2 cellular contexts compared by ENCODE assay signal in genomic region chr9:19431361-19432171, GRCh38.
A peak's percentile ranks its signal among the peaks of the same experiment; 100 is the strongest.
TF ChIP-seq lines count a peak whose summit lies in the region.

No MANE protein-coding gene starts in this region.

TF ChIP-seq in liver, 16 proteins besides CTCF, POLR2A, EP300 and RAD21:
- TF ChIP-seq NR2F2 (IDR thresholded peaks at IDR 0.05) (peak; percentile 91), TAF1 (conservative IDR thresholded peaks at IDR 0.05) (no peak), EGR1 (IDR thresholded peaks at IDR 0.05; ENCODE audit: low read depth in 2 of 2) (no peak), HNF4G (IDR thresholded peaks at IDR 0.05) (no peak), ZBTB33 (IDR thresholded peaks at IDR 0.05) (no peak), HNF4A (conservative IDR thresholded peaks at IDR 0.05) (no peak), ATF3 (IDR thresholded peaks at IDR 0.05) (no peak), YY1 (IDR thresholded peaks at IDR 0.05) (peak; percentile 16), RXRA (IDR thresholded peaks at IDR 0.05) (peak; percentile 32 to 67), JUND (IDR thresholded peaks at IDR 0.05) (peak in 1 of 2 donors; percentile 8), GABPA (IDR thresholded peaks at IDR 0.05 in 1 of 2, conservative IDR thresholded peaks at IDR 0.05 in 1 of 2) (peak in 1 of 2 donors; percentile 18), REST (IDR thresholded peaks at IDR 0.05) (peak; percentile 65), SP1 (IDR thresholded peaks at IDR 0.05) (no peak), FOXA1 (IDR thresholded peaks at IDR 0.05) (no peak), FOXA2 (IDR thresholded peaks at IDR 0.05) (no peak), MAX (IDR thresholded peaks at IDR 0.05) (peak; percentile 38)

TF ChIP-seq in HepG2, 621 proteins besides CTCF, POLR2A, EP300 and RAD21:
- no peak for TF ChIP-seq SRSF4 (IDR thresholded peaks at IDR 0.05; ENCODE audit: low read depth, low read length, poor library complexity, severe bottlenecking)
- TF ChIP-seq SMYD3 (CRISPR knock-in tag; IDR thresholded peaks at IDR 0.05), result no peak
- no peak for TF ChIP-seq ZNF547 (CRISPR knock-in tag; IDR thresholded peaks at IDR 0.05)
- no peak for TF ChIP-seq USF2 (IDR thresholded peaks at IDR 0.05; ENCODE audit: low read depth, low read length)
- TF ChIP-seq USF2 (CRISPR knock-in tag; IDR thresholded peaks at IDR 0.05; ENCODE audit: borderline replicate concordance), result no peak
- TF ChIP-seq GATA4 (IDR thresholded peaks at IDR 0.05; ENCODE audit: borderline replicate concordance, low read depth), result no peak
- no peak for TF ChIP-seq HNF1A (IDR thresholded peaks at IDR 0.05; ENCODE audit: low read depth)
- no peak for TF ChIP-seq HNF1A (CRISPR knock-in tag; IDR thresholded peaks at IDR 0.05; ENCODE audit: borderline replicate concordance)
- TF ChIP-seq ZNF569 (CRISPR knock-in tag; IDR thresholded peaks at IDR 0.05; ENCODE audit: borderline replicate concordance), result no peak
- TF ChIP-seq ZNF530 (CRISPR knock-in tag; IDR thresholded peaks at IDR 0.05; ENCODE audit: low read depth), result no peak
- TF ChIP-seq ZBTB33 (CRISPR knock-in tag; IDR thresholded peaks at IDR 0.05), result no peak
- no peak for TF ChIP-seq KAT8 (CRISPR knock-in tag; IDR thresholded peaks at IDR 0.05)
- no peak for TF ChIP-seq FOXK2 (IDR thresholded peaks at IDR 0.05)
- TF ChIP-seq ZNF513 (CRISPR knock-in tag; conservative IDR thresholded peaks at IDR 0.05), result no peak
- TF ChIP-seq CENPBD1 (CRISPR knock-in tag; IDR thresholded peaks at IDR 0.05; ENCODE audit: borderline replicate concordance, low read depth), result no peak
- no peak for TF ChIP-seq AGO1 (IDR thresholded peaks at IDR 0.05; ENCODE audit: low read depth, low read length, poor library complexity, severe bottlenecking)
- no peak for TF ChIP-seq TBP (CRISPR knock-in tag; IDR thresholded peaks at IDR 0.05)
- TF ChIP-seq ZNF121 (CRISPR knock-in tag; IDR thresholded peaks at IDR 0.05), result no peak
- no peak for TF ChIP-seq ZNF616 (CRISPR knock-in tag; IDR thresholded peaks at IDR 0.05; ENCODE audit: low read depth)
- no peak for TF ChIP-seq ATRX (CRISPR knock-in tag; IDR thresholded peaks at IDR 0.05; ENCODE audit: borderline replicate concordance)
- TF ChIP-seq CHD2 (IDR thresholded peaks at IDR 0.05; ENCODE audit: low read depth, low read length), result no peak
